In genomic region chr19:1041272-1041834, GRCh38 we compare ENCODE assay signal across 8 cellular contexts. TPM values are rescaled to one million over a fixed set of nuclear protein-coding genes. Genes with fewer than 3 reads are reported as not detected.
DNase-seq lines count a peak whose midpoint lies in the region; ATAC-seq and TF ChIP-seq lines count a peak whose summit lies in the region.

No MANE protein-coding gene starts in this region.

- H3K27ac Mint-ChIP-seq in activated CD4-positive, alpha-beta T cell treated with anti-CD3 and anti-CD28 coated beads, Interleukin-2, amount 10 ng/mL, durations not matched to agents 24 days and 14 days = no peak overlapping the region
- H3K27ac Mint-ChIP-seq in activated T-helper 1 cell treated with anti-CD3 and anti-CD28 coated beads, Interleukin-12 subunit alpha, Interleukin-12 subunit beta, Interleukin-2, Interleukin-4 antibody, amounts not matched to agents 30 ng/mL and 10 ng/mL and 1 ng/mL, durations not matched to agents 14 hours and 24 hours and 36 hours = no peak overlapping the region

- TF ChIP-seq EP300 in stomach (IDR thresholded peaks at IDR 0.05) = no peak

- peak overlapping the region; percentile 98 for H3K4me3 Mint-ChIP-seq in activated CD4-positive, alpha-beta T cell treated with anti-CD3 and anti-CD28 coated beads, Interleukin-2, amount 10 ng/mL, durations not matched to agents 24 days and 14 days
- H3K4me3 Mint-ChIP-seq in activated T-helper 1 cell treated with anti-CD3 and anti-CD28 coated beads, Interleukin-12 subunit alpha, Interleukin-12 subunit beta, Interleukin-2, Interleukin-4 antibody, amounts not matched to agents 30 ng/mL and 10 ng/mL and 1 ng/mL, durations not matched to agents 14 hours and 24 hours and 36 hours = peak overlapping the region; percentile 97

- WGBS in stomach, 5 donors = 24 to 34% (median 31%) methylated on average over 24 to 26 of the region's 26 CpGs

- TF ChIP-seq CTCF in stomach (IDR thresholded peaks at IDR 0.05) = no peak

- intact Hi-C loops in activated CD4-positive, alpha-beta T cell treated with anti-CD3 and anti-CD28 coated beads, Interleukin-2, amount 10 ng/mL, durations not matched to agents 24 days and 14 days (cut with micrococcal nuclease) = loop anchor here (2.0 kb wide), 3 partner anchors 21 to 35 kb away; partner anchors contain the start of genes ARHGAP45, RNU6-2 and TMEM259
- intact Hi-C loops in activated T-helper 1 cell treated with anti-CD3 and anti-CD28 coated beads, Interleukin-12 subunit alpha, Interleukin-12 subunit beta, Interleukin-2, Interleukin-4 antibody, amounts not matched to agents 30 ng/mL and 10 ng/mL and 1 ng/mL, durations not matched to agents 14 hours and 24 hours and 36 hours (cut with micrococcal nuclease) = loop anchor here (2.0 kb wide), 1 partner anchor 61 kb away; the partner anchor contains the start of gene GPX4
- intact Hi-C loops in stomach (cut with DNase I; ENCODE audit: low total_unique reads) = loop anchor here (10.0 kb wide), 1 partner anchor 53 kb away; the partner anchor contains the start of gene POLR2E

- no peak for TF ChIP-seq POLR2A in stomach (IDR thresholded peaks at IDR 0.05)

- H3K9me3 Mint-ChIP-seq in activated CD4-positive, alpha-beta T cell treated with anti-CD3 and anti-CD28 coated beads, Interleukin-2, amount 10 ng/mL, durations not matched to agents 24 days and 14 days = no peaks in the 10 kb centered on the region
- no peaks in the 10 kb centered on the region for H3K9me3 Mint-ChIP-seq in activated T-helper 1 cell treated with anti-CD3 and anti-CD28 coated beads, Interleukin-12 subunit alpha, Interleukin-12 subunit beta, Interleukin-2, Interleukin-4 antibody, amounts not matched to agents 30 ng/mL and 10 ng/mL and 1 ng/mL, durations not matched to agents 14 hours and 24 hours and 36 hours

- peaks cover 38% of the 10 kb centered on the region for H3K4me1 Mint-ChIP-seq in activated CD4-positive, alpha-beta T cell treated with anti-CD3 and anti-CD28 coated beads, Interleukin-2, amount 10 ng/mL, durations not matched to agents 24 days and 14 days
- peaks cover 43% of the 10 kb centered on the region for H3K4me1 Mint-ChIP-seq in activated T-helper 1 cell treated with anti-CD3 and anti-CD28 coated beads, Interleukin-12 subunit alpha, Interleukin-12 subunit beta, Interleukin-2, Interleukin-4 antibody, amounts not matched to agents 30 ng/mL and 10 ng/mL and 1 ng/mL, durations not matched to agents 14 hours and 24 hours and 36 hours (ENCODE audit: low read depth)

- H3K27me3 Mint-ChIP-seq in activated CD4-positive, alpha-beta T cell treated with anti-CD3 and anti-CD28 coated beads, Interleukin-2, amount 10 ng/mL, durations not matched to agents 24 days and 14 days = no peaks in the 10 kb centered on the region
- no peaks in the 10 kb centered on the region for H3K27me3 Mint-ChIP-seq in activated T-helper 1 cell treated with anti-CD3 and anti-CD28 coated beads, Interleukin-12 subunit alpha, Interleukin-12 subunit beta, Interleukin-2, Interleukin-4 antibody, amounts not matched to agents 30 ng/mL and 10 ng/mL and 1 ng/mL, durations not matched to agents 14 hours and 24 hours and 36 hours (ENCODE audit: insufficient read depth)

- H3K27ac ChIP-seq in stomach = peak overlapping the region in 2 of 5 donors; percentile 2 to 84

- no peak for ATAC-seq in HG02642 (IDR thresholded peaks at IDR 0.05; ENCODE audit: poor library complexity, unreplicated experiment)

- H3K27me3 ChIP-seq in stomach = peaks cover 0 to 18% (median 0%) of the 10 kb centered on the region in 3 donors

- DNase-seq in activated CD4-positive, alpha-beta T cell treated with anti-CD3 and anti-CD28 coated beads, Interleukin-2, amount 10 ng/mL, durations not matched to agents 24 days and 14 days = no peak
- DNase-seq in activated CD4-positive, alpha-beta T cell treated with anti-CD3 and anti-CD28 coated beads for 1 hour = no peak
- no peak for DNase-seq in activated T-helper 1 cell treated with anti-CD3 and anti-CD28 coated beads, Interleukin-12 subunit alpha, Interleukin-12 subunit beta, Interleukin-2, Interleukin-4 antibody, amounts not matched to agents 30 ng/mL and 10 ng/mL and 1 ng/mL, durations not matched to agents 14 hours and 24 hours and 36 hours (ENCODE audit: low spot score)
- DNase-seq in stomach (no peak), pons (ENCODE audit: low spot score) (no peak), NCI-H2196 (lab: John Stamatoyannopoulos, UW; ENCODE audit: unreplicated experiment) (no peak)

- H3K4me3 ChIP-seq in iPS-18c (ENCODE audit: insufficient read depth, low read depth, low read length) (peak overlapping the region; percentile 25; the same call in 1 of the 2 replicates), stomach (peak overlapping the region; percentile 53 to 72 (median 58))

- peaks cover 12 to 35% (median 16%) of the 10 kb centered on the region in 4 donors for H3K36me3 ChIP-seq in stomach

- H3K36me3 Mint-ChIP-seq in activated CD4-positive, alpha-beta T cell treated with anti-CD3 and anti-CD28 coated beads, Interleukin-2, amount 10 ng/mL, durations not matched to agents 24 days and 14 days (ENCODE audit: low read depth) = peaks cover 20% of the 10 kb centered on the region
- peaks cover 18% of the 10 kb centered on the region for H3K36me3 Mint-ChIP-seq in activated T-helper 1 cell treated with anti-CD3 and anti-CD28 coated beads, Interleukin-12 subunit alpha, Interleukin-12 subunit beta, Interleukin-2, Interleukin-4 antibody, amounts not matched to agents 30 ng/mL and 10 ng/mL and 1 ng/mL, durations not matched to agents 14 hours and 24 hours and 36 hours (ENCODE audit: low read depth)

- peaks cover 26 to 68% (median 45%) of the 10 kb centered on the region in 4 donors for H3K4me1 ChIP-seq in stomach

- H3K9me3 ChIP-seq in iPS-18c (ENCODE audit: control insufficient read depth, insufficient read depth, low read length) (no peaks in the 10 kb centered on the region), stomach (no peaks in the 10 kb centered on the region)

RNA-seq across cellular contexts. Expression of gene ABCA7, which starts 1.4 kb away (rescaled TPM):
- 15.8 TPM in 2 replicates for total RNA-seq in activated CD4-positive, alpha-beta T cell treated with anti-CD3 and anti-CD28 coated beads, Interleukin-2, amount 10 ng/mL, durations not matched to agents 24 days and 14 days
- total RNA-seq in activated T-helper 1 cell treated with anti-CD3 and anti-CD28 coated beads, Interleukin-12 subunit alpha, Interleukin-12 subunit beta, Interleukin-2, Interleukin-4 antibody, amounts not matched to agents 30 ng/mL and 10 ng/mL and 1 ng/mL, durations not matched to agents 14 hours and 24 hours and 36 hours = 15.8 and 18.3 TPM in 2 replicates
- 100 to 1,000 TPM in 1 of 5 donors, 10 to 100 TPM in 3, 1 to 10 TPM in 1; 5.1 to 144 (median 38.8) TPM for total RNA-seq in stomach
- polyA plus RNA-seq in stomach = 10 to 100 TPM; 14.2 to 31.6 (median 22.0) TPM

RNA-seq across cellular contexts. Expression of gene CNN2, which starts 14.9 kb away (rescaled TPM):
- 112 TPM in 2 replicates for total RNA-seq in activated CD4-positive, alpha-beta T cell treated with anti-CD3 and anti-CD28 coated beads, Interleukin-2, amount 10 ng/mL, durations not matched to agents 24 days and 14 days
- total RNA-seq in activated T-helper 1 cell treated with anti-CD3 and anti-CD28 coated beads, Interleukin-12 subunit alpha, Interleukin-12 subunit beta, Interleukin-2, Interleukin-4 antibody, amounts not matched to agents 30 ng/mL and 10 ng/mL and 1 ng/mL, durations not matched to agents 14 hours and 24 hours and 36 hours = 112 and 114 TPM in 2 replicates
- total RNA-seq in stomach = 10 to 100 TPM in 4 of 5 donors, 1 to 10 TPM in 1; 7.0 to 98.5 (median 56.4) TPM
- 10 to 100 TPM; 85.1 to 93.9 (median 91.8) TPM for polyA plus RNA-seq in stomach

RNA-seq across cellular contexts. Expression of gene RNU6-2, which starts 20.0 kb away (rescaled TPM):
- total RNA-seq in activated CD4-positive, alpha-beta T cell treated with anti-CD3 and anti-CD28 coated beads, Interleukin-2, amount 10 ng/mL, durations not matched to agents 24 days and 14 days = not detected in 2 replicates
- total RNA-seq in activated T-helper 1 cell treated with anti-CD3 and anti-CD28 coated beads, Interleukin-12 subunit alpha, Interleukin-12 subunit beta, Interleukin-2, Interleukin-4 antibody, amounts not matched to agents 30 ng/mL and 10 ng/mL and 1 ng/mL, durations not matched to agents 14 hours and 24 hours and 36 hours = not detected in 2 replicates
- not detected for total RNA-seq in stomach
- not detected for polyA plus RNA-seq in stomach

RNA-seq across cellular contexts. Expression of gene TMEM259, which starts 20.4 kb away (rescaled TPM):
- 154 and 156 TPM in 2 replicates for total RNA-seq in activated CD4-positive, alpha-beta T cell treated with anti-CD3 and anti-CD28 coated beads, Interleukin-2, amount 10 ng/mL, durations not matched to agents 24 days and 14 days
- total RNA-seq in activated T-helper 1 cell treated with anti-CD3 and anti-CD28 coated beads, Interleukin-12 subunit alpha, Interleukin-12 subunit beta, Interleukin-2, Interleukin-4 antibody, amounts not matched to agents 30 ng/mL and 10 ng/mL and 1 ng/mL, durations not matched to agents 14 hours and 24 hours and 36 hours = 162 and 170 TPM in 2 replicates
- 100 to 1,000 TPM in 4 of 5 donors, 10 to 100 TPM in 1; 59.7 to 536 (median 338) TPM for total RNA-seq in stomach
- polyA plus RNA-seq in stomach = 100 to 1,000 TPM in 1 of 3 donors, 10 to 100 TPM in 2; 60.5 to 199 (median 89.2) TPM

RNA-seq across cellular contexts. Expression of gene ARHGAP45, which starts 25.6 kb away (rescaled TPM):
- total RNA-seq in activated CD4-positive, alpha-beta T cell treated with anti-CD3 and anti-CD28 coated beads, Interleukin-2, amount 10 ng/mL, durations not matched to agents 24 days and 14 days = 176 and 183 TPM in 2 replicates
- total RNA-seq in activated T-helper 1 cell treated with anti-CD3 and anti-CD28 coated beads, Interleukin-12 subunit alpha, Interleukin-12 subunit beta, Interleukin-2, Interleukin-4 antibody, amounts not matched to agents 30 ng/mL and 10 ng/mL and 1 ng/mL, durations not matched to agents 14 hours and 24 hours and 36 hours = 201 and 202 TPM in 2 replicates
- 100 to 1,000 TPM in 1 of 5 donors, 10 to 100 TPM in 4; 14.3 to 211 (median 22.3) TPM for total RNA-seq in stomach
- 10 to 100 TPM; 12.2 to 15.4 (median 14.0) TPM for polyA plus RNA-seq in stomach
